8 cellular contexts compared by ENCODE assay signal in genomic region chr2:56185101-56185581, GRCh38. TPM values are rescaled to one million over a fixed set of nuclear protein-coding genes. Genes with fewer than 3 reads are reported as not detected.
DNase-seq lines count a peak whose midpoint lies in the region; ATAC-seq lines count a peak whose summit lies in the region.

No MANE protein-coding gene starts in this region.

- peak overlapping the region; percentile 52 to 54 for H3K4me3 Mint-ChIP-seq in activated T-cell treated with anti-CD3 and anti-CD28 coated beads, Interleukin-2, amount 50 U/mL, for 72 hours

- peak overlapping the region; percentile 87 for H3K4me2 ChIP-seq in skeletal muscle satellite cell (ENCODE audit: low read length)

- no peaks in the 10 kb centered on the region for H3K9me3 ChIP-seq in skeletal muscle satellite cell (replicated peaks; ENCODE audit: low read length)

- H3K9ac ChIP-seq in skeletal muscle satellite cell (ENCODE audit: low read depth, low read length) = peak overlapping the region; percentile 88

- no peak overlapping the region for H3K27ac Mint-ChIP-seq in activated T-cell treated with anti-CD3 and anti-CD28 coated beads, Interleukin-2, amount 50 U/mL, for 72 hours

- ATAC-seq in activated T-cell treated with anti-CD3 and anti-CD28 coated beads, Interleukin-2, amount 50 U/mL, for 72 hours (replicated peaks in 1 of 2) = no peak
- ATAC-seq in HG02973 (IDR thresholded peaks at IDR 0.05; ENCODE audit: unreplicated experiment) (no peak), HG02678 (IDR thresholded peaks at IDR 0.05; ENCODE audit: unreplicated experiment) (no peak)

- peak overlapping the region; percentile 81 for H3K4me3 ChIP-seq in skeletal muscle satellite cell (ENCODE audit: low read length)

- H3K36me3 Mint-ChIP-seq in activated T-cell treated with anti-CD3 and anti-CD28 coated beads, Interleukin-2, amount 50 U/mL, for 72 hours (ENCODE audit: insufficient read depth in 2 of 2) = no peaks in the 10 kb centered on the region

- no peaks in the 10 kb centered on the region for H3K27me3 ChIP-seq in skeletal muscle satellite cell (ENCODE audit: control insufficient read depth, insufficient read depth, low read length)

- DNase-seq in stimulated activated CD4-positive, alpha-beta T cell treated with anti-CD3 and anti-CD28 coated beads, Interleukin-15, amount 100 ng/mL, for 24 hours = peak; percentile 3
- no peak for DNase-seq in stimulated activated CD4-positive, alpha-beta T cell treated with anti-CD3 and anti-CD28 coated beads, Interleukin-2, amount 100 ng/mL, for 48 hours
- no peak for DNase-seq in activated T-cell treated with anti-CD3 and anti-CD28 coated beads, Interleukin-2, amount 50 U/mL, for 72 hours
- DNase-seq in hypothalamus (lab: John Stamatoyannopoulos, UW) (peak in 33 of 51 donors; percentile 4 to 59 (median 21)), GM19238 (ENCODE audit: insufficient read length, low spot score) (no peak)

- H3K36me3 ChIP-seq in skeletal muscle satellite cell (ENCODE audit: insufficient read depth, low read length) = no peaks in the 10 kb centered on the region

- peaks cover 5% of the 10 kb centered on the region for H3K4me1 Mint-ChIP-seq in activated T-cell treated with anti-CD3 and anti-CD28 coated beads, Interleukin-2, amount 50 U/mL, for 72 hours (ENCODE audit: low read depth)

- peaks cover 51% of the 10 kb centered on the region for H3K27me3 Mint-ChIP-seq in activated T-cell treated with anti-CD3 and anti-CD28 coated beads, Interleukin-2, amount 50 U/mL, for 72 hours (ENCODE audit: low read depth)

- H3K4me1 ChIP-seq in skeletal muscle satellite cell (ENCODE audit: control insufficient read depth, insufficient read depth, low read length) = peaks cover 32% of the 10 kb centered on the region

- no peaks in the 10 kb centered on the region for H3K9me3 Mint-ChIP-seq in activated T-cell treated with anti-CD3 and anti-CD28 coated beads, Interleukin-2, amount 50 U/mL, for 72 hours

RNA-seq across cellular contexts. Expression of gene CCDC85A, which starts 1.4 kb away (rescaled TPM):
- not detected for total RNA-seq in activated T-cell treated with anti-CD3 and anti-CD28 coated beads, Interleukin-2, amount 50 U/mL, for 72 hours
- 0.76 and 2.0 TPM in 2 replicates for total RNA-seq in skeletal muscle satellite cell (2012; rRNA removed)

Comparison
In these comparisons a context has a peak if more than half of its experiments do, and no peak if none do; other contexts are left out.
1. DNase-seq: peak in stimulated activated CD4-positive, alpha-beta T cell treated with anti-CD3 and anti-CD28 coated beads, Interleukin-15, amount 100 ng/mL, for 24 hours (single experiment) and hypothalamus (33 of 51); none in stimulated activated CD4-positive, alpha-beta T cell treated with anti-CD3 and anti-CD28 coated beads, Interleukin-2, amount 100 ng/mL, for 48 hours (0 of 2), activated T-cell treated with anti-CD3 and anti-CD28 coated beads, Interleukin-2, amount 50 U/mL, for 72 hours (0 of 2) and GM19238 (single experiment).